Comparison of ENCODE assay signal across 8 cellular contexts in the genomic region with DNA sequence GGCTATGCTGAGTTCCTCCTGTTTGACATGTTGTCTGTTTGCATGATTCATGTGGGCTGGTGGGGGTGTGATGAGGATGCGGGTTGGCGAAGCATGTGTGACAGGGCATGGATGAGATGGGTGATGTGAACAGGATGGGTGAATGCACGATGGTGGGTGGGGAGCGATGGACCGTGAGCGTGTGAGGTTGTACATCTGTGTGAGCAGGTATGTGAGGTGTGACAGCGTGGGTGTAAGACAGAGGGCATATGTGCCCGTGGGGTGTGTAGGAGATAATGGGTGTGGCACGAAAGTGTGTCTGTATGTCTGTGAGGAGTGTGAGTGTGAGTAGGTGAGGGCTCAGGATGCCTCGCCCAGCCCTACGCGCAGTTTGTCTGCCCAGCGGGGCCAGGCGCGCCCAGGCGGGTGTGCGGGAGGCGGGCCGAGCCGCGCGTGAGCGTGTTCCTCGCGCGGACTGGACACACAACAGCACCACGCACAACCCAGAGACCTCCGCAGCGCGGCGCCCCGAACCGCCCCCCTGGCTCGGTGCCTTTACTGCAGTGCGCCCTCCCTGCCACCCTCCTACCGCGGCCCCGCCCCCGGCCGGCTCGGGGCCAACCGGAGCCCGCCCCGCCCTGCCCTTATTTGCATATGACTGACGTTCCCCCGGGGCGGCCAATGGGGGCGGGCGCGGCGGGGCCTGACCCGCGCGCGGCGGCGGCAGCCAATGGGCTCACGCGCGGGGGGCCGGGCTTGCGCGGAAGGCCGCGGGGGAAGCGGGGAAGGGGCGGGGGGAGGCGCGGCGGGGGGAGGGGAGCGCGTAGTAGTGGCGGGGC. TPM values are rescaled to one million over a fixed set of nuclear protein-coding genes. Genes with fewer than 3 reads are reported as not detected.
DNase-seq lines count a peak whose midpoint lies in the region; ATAC-seq, FAIRE-seq and TF ChIP-seq lines count a peak whose summit lies in the region.

No MANE protein-coding gene starts in this region.

- peaks cover 11% of the 10 kb centered on the region; the same call in 1 of the 2 replicates for H4K20me1 ChIP-seq in HepG2 (ENCODE audit: insufficient read depth, low read length)

- CTCF ChIA-PET in HepG2 (lab: Yijun Ruan, JAX; ENCODE audit: low intra/inter-chr PET ratio, low total read pairs), result no interaction called here

- POLR2A ChIA-PET in HepG2 (lab: Yijun Ruan, JAX), result interaction anchor here (0.5 to 7.4 kb wide), 3 partner anchors 19 to 38 kb away, joined by 3 to 117 read pairs (median 14); a partner anchor contains a TSS

- H3K9ac ChIP-seq in HepG2 (ENCODE audit: insufficient read depth, low read depth, low read length), result peak overlapping the region; percentile 73

- H3K27me3 ChIP-seq in BE2C, result no peaks in the 10 kb centered on the region
- H3K27me3 ChIP-seq in HepG2 (ENCODE audit: control insufficient read depth in 1 of 2, insufficient read depth in 2 of 2, low read length in 2 of 2), result no peaks in the 10 kb centered on the region; a peak in 1 of 5 replicates

- in situ Hi-C loops in HepG2 (cut with HindIII; ENCODE audit: extremely low pct_ligation_motif_present, low pct_unique_long_range_greater_than_20kb), result no loop called here

- TF ChIP-seq CTCF in BE2C (IDR thresholded peaks at IDR 0.05; ENCODE audit: low read depth, low read length) (no peak), HepG2 (CRISPR knock-in tag; IDR thresholded peaks at IDR 0.05) (peak; percentile 39)

- H3K4me2 ChIP-seq in HepG2 (ENCODE audit: low read depth, low read length), result peak overlapping the region; percentile 86

- peak; percentile 14; the same call in 1 of the 2 replicates for TF ChIP-seq RAD21 in HepG2 (CRISPR knock-in tag; IDR thresholded peaks at IDR 0.05)

- peak overlapping the region; percentile 51 for H3K4me3 ChIP-seq in BE2C (ENCODE audit: low read depth, low read length)
- H3K4me3 ChIP-seq in HepG2 (replicated peaks in 1 of 3; ENCODE audit: insufficient read depth in 1 of 3, low read depth in 2 of 3, low read length in 3 of 3), result peak overlapping the region; percentile 58 to 82 (median 76); a peak in 5 of 6 replicates

- H3K9me3 ChIP-seq in BE2C, result no peaks in the 10 kb centered on the region
- no peaks in the 10 kb centered on the region for H3K9me3 ChIP-seq in HepG2 (ENCODE audit: low read length)

- H3K4me1 ChIP-seq in BE2C (peaks cover 38% of the 10 kb centered on the region), HepG2 (ENCODE audit: insufficient read depth, low read length) (peaks cover 54% of the 10 kb centered on the region)

- H3K79me2 ChIP-seq in HepG2 (ENCODE audit: insufficient read depth, low read length), result peaks cover 29% of the 10 kb centered on the region

- TSS peak; percentile 69 for BruUV-seq in HepG2 (replicated peaks; lab: Mats Ljungman, UMichigan)

- DNase-seq in BE2C (peak; percentile 98), GM19238 (ENCODE audit: insufficient read length, low spot score) (peak; percentile 97), NCI-H446 treated with DMSO at 0.1 percent for 48 hours (lab: John Stamatoyannopoulos, UW) (peak; percentile 90), cortex of kidney (lab: John Stamatoyannopoulos, UW) (peak; percentile 50), HepG2 (ENCODE audit: low spot score) (peak; percentile 83)
- DNase-seq in activated CD4-positive, alpha-beta T cell treated with anti-CD3 and anti-CD28 coated beads for 48 hours, result peak; percentile 96
- peak; percentile 96 for DNase-seq in stimulated activated CD4-positive, alpha-beta T cell treated with anti-CD3 and anti-CD28 coated beads, Interleukin-2, amount 100 ng/mL, for 4 hours (ENCODE audit: low read depth)

- intact Hi-C loops in HepG2 (cut with micrococcal nuclease; ENCODE audit: unreplicated experiment), result loop anchor here (2.0 kb wide), 1 partner anchor 39 kb away; no protein-coding TSS in a partner anchor

- peak in 1 of 2 experiments; percentile 88; a peak in 2 of 4 replicates for TF ChIP-seq POLR2A in HepG2 (IDR thresholded peaks at IDR 0.05; ENCODE audit: insufficient read depth in 1 of 2, low read depth in 2 of 2, low read length in 2 of 2)

- 24% methylated on average over 13 of the region's 73 CpGs for WGBS in HepG2 (ENCODE audit: low lambda C conversion rate)

- no peak overlapping the region for H2AFZ ChIP-seq in HepG2 (ENCODE audit: low read length)

- FAIRE-seq in HepG2 (lab: Jason Lieb, UNC), result no peak

- no peak for TF ChIP-seq EP300 in HepG2 (IDR thresholded peaks at IDR 0.05; ENCODE audit: low read depth in 2 of 2, low read length in 2 of 2)
- no peak for TF ChIP-seq EP300 in HepG2 (CRISPR knock-in tag; IDR thresholded peaks at IDR 0.05; ENCODE audit: borderline replicate concordance)

- peak; percentile 33 for ATAC-seq in HG03378 (IDR thresholded peaks at IDR 0.05; ENCODE audit: unreplicated experiment)
- ATAC-seq in HepG2, result peak; percentile 52

- H3K36me3 ChIP-seq in BE2C (peaks cover 18% of the 10 kb centered on the region), HepG2 (replicated peaks in 1 of 2; ENCODE audit: control insufficient read depth in 1 of 2, insufficient read depth in 2 of 2, low read length in 2 of 2) (peaks cover 10 to 19% of the 10 kb centered on the region in 2 experiments; a peak in 4 of 5 replicates)

- peak overlapping the region; percentile 70 for H3K27ac ChIP-seq in HepG2 (ENCODE audit: extremely low read length, insufficient read depth, low read length)

RNA-seq across cellular contexts. Expression of a gene that starts 14.4 kb away (rescaled TPM):
- 101 TPM for polyA plus RNA-seq in BE2C (2012; ENCODE audit: insufficient read depth, insufficient read length, low read depth)
- total RNA-seq in HepG2 (2016; rRNA removed; fragmentation: Illumina TruSeq; extraction: Trizol), result 5.4 and 8.0 TPM in 2 replicates
- 1.5 and 1.8 TPM in 2 replicates for total RNA-seq in HepG2 (2016; cell fraction: cytosol; rRNA removed; fragmentation: Illumina TruSeq; extraction: Trizol; ENCODE audit: low read depth)
- 5.2 and 7.8 TPM in 2 replicates for total RNA-seq in HepG2 (2016; cell fraction: insoluble cytoplasmic fraction; rRNA removed; fragmentation: Illumina TruSeq; extraction: Trizol)
- 4.6 and 4.9 TPM in 2 replicates for total RNA-seq in HepG2 (2016; cell fraction: membrane; rRNA removed; fragmentation: Illumina TruSeq; extraction: Trizol)
- total RNA-seq in HepG2 (2016; cell fraction: nucleus; rRNA removed; fragmentation: Illumina TruSeq; extraction: Trizol), result 10.4 and 12.3 TPM in 2 replicates
- 5.9 and 8.3 TPM in 2 replicates for polyA plus RNA-seq in HepG2 (2011; rRNA removed)
- 3.3 and 5.6 TPM in 2 replicates for polyA plus RNA-seq in HepG2 (2011; cell fraction: cytosol; rRNA removed)
- polyA plus RNA-seq in HepG2 (2011; cell fraction: nucleus; rRNA removed), result 60.6 and 75.8 TPM in 2 replicates
- polyA plus RNA-seq in HepG2 (2012), result 17.6 and 25.1 TPM in 2 replicates
- polyA plus RNA-seq in HepG2 (2016; cell fraction: cytosol; fragmentation: Illumina TruSeq; extraction: Trizol; ENCODE audit: low read depth), result 1.7 and 1.9 TPM in 2 replicates
- polyA plus RNA-seq in HepG2 (2016; cell fraction: insoluble cytoplasmic fraction; fragmentation: Illumina TruSeq; extraction: Trizol; ENCODE audit: low read depth), result 10.1 and 16.9 TPM in 2 replicates
- polyA plus RNA-seq in HepG2 (2016; cell fraction: membrane; fragmentation: Illumina TruSeq; extraction: Trizol; ENCODE audit: low read depth), result 5.7 and 6.0 TPM in 2 replicates
- polyA plus RNA-seq in HepG2 (2016; cell fraction: nucleus; fragmentation: Illumina TruSeq; extraction: Trizol; ENCODE audit: insufficient read depth, low read depth), result 61.0 and 65.4 TPM in 2 replicates
- 3.6 and 7.9 TPM in 2 replicates for polyA minus RNA-seq in HepG2 (2011; rRNA and poly(A)+ RNA removed; ENCODE audit: low replicate concordance)
- polyA minus RNA-seq in HepG2 (2011; cell fraction: cytosol; rRNA and poly(A)+ RNA removed), result 9.1 and 10.8 TPM in 2 replicates
- 14.7 and 15.5 TPM in 2 replicates for polyA minus RNA-seq in HepG2 (2011; cell fraction: nucleus; rRNA and poly(A)+ RNA removed)

RNA-seq across cellular contexts. Expression of a gene that starts 18.5 kb away (rescaled TPM):
- 3.1 TPM for polyA plus RNA-seq in BE2C (2012; ENCODE audit: insufficient read depth, insufficient read length, low read depth)
- total RNA-seq in HepG2 (2016; rRNA removed; fragmentation: Illumina TruSeq; extraction: Trizol), result 0.33 and 0.38 TPM in 2 replicates
- total RNA-seq in HepG2 (2016; cell fraction: cytosol; rRNA removed; fragmentation: Illumina TruSeq; extraction: Trizol; ENCODE audit: low read depth), result not detected in 2 replicates
- 0.28 and 0.43 TPM in 2 replicates for total RNA-seq in HepG2 (2016; cell fraction: insoluble cytoplasmic fraction; rRNA removed; fragmentation: Illumina TruSeq; extraction: Trizol)
- 0.14 and 0.43 TPM in 2 replicates for total RNA-seq in HepG2 (2016; cell fraction: membrane; rRNA removed; fragmentation: Illumina TruSeq; extraction: Trizol)
- 0.50 TPM in 1 of 2 replicates, not detected in the other for total RNA-seq in HepG2 (2016; cell fraction: nucleus; rRNA removed; fragmentation: Illumina TruSeq; extraction: Trizol)
- 0.21 and 0.26 TPM in 2 replicates for polyA plus RNA-seq in HepG2 (2011; rRNA removed)
- 0.23 and 0.34 TPM in 2 replicates for polyA plus RNA-seq in HepG2 (2011; cell fraction: cytosol; rRNA removed)
- 0.43 and 0.80 TPM in 2 replicates for polyA plus RNA-seq in HepG2 (2011; cell fraction: nucleus; rRNA removed)
- 0.51 TPM in 1 of 2 replicates, not detected in the other for polyA plus RNA-seq in HepG2 (2012)
- polyA plus RNA-seq in HepG2 (2016; cell fraction: cytosol; fragmentation: Illumina TruSeq; extraction: Trizol; ENCODE audit: low read depth), result 0.21 and 0.22 TPM in 2 replicates
- polyA plus RNA-seq in HepG2 (2016; cell fraction: insoluble cytoplasmic fraction; fragmentation: Illumina TruSeq; extraction: Trizol; ENCODE audit: low read depth), result 0.69 and 0.88 TPM in 2 replicates
- polyA plus RNA-seq in HepG2 (2016; cell fraction: membrane; fragmentation: Illumina TruSeq; extraction: Trizol; ENCODE audit: low read depth), result 0.19 and 0.38 TPM in 2 replicates
- polyA plus RNA-seq in HepG2 (2016; cell fraction: nucleus; fragmentation: Illumina TruSeq; extraction: Trizol; ENCODE audit: insufficient read depth, low read depth), result 0.57 and 1.5 TPM in 2 replicates
- 0.94 and 1.4 TPM in 2 replicates for polyA minus RNA-seq in HepG2 (2011; rRNA and poly(A)+ RNA removed; ENCODE audit: low replicate concordance)
- 0.88 TPM in 1 of 2 replicates, not detected in the other for polyA minus RNA-seq in HepG2 (2011; cell fraction: cytosol; rRNA and poly(A)+ RNA removed)
- polyA minus RNA-seq in HepG2 (2011; cell fraction: nucleus; rRNA and poly(A)+ RNA removed), result 0.25 TPM in 1 of 2 replicates, not detected in the other

RNA-seq across cellular contexts. Expression of a gene that starts 19.0 kb away (rescaled TPM):
- 171 TPM for polyA plus RNA-seq in BE2C (2012; ENCODE audit: insufficient read depth, insufficient read length, low read depth)
- 58.0 and 58.6 TPM in 2 replicates for total RNA-seq in HepG2 (2016; rRNA removed; fragmentation: Illumina TruSeq; extraction: Trizol)
- 50.5 and 73.0 TPM in 2 replicates for total RNA-seq in HepG2 (2016; cell fraction: cytosol; rRNA removed; fragmentation: Illumina TruSeq; extraction: Trizol; ENCODE audit: low read depth)
- 61.4 and 62.4 TPM in 2 replicates for total RNA-seq in HepG2 (2016; cell fraction: insoluble cytoplasmic fraction; rRNA removed; fragmentation: Illumina TruSeq; extraction: Trizol)
- total RNA-seq in HepG2 (2016; cell fraction: membrane; rRNA removed; fragmentation: Illumina TruSeq; extraction: Trizol), result 53.6 and 73.9 TPM in 2 replicates
- total RNA-seq in HepG2 (2016; cell fraction: nucleus; rRNA removed; fragmentation: Illumina TruSeq; extraction: Trizol), result 23.8 and 27.3 TPM in 2 replicates
- 27.4 and 31.2 TPM in 2 replicates for polyA plus RNA-seq in HepG2 (2011; rRNA removed)
- 38.9 and 49.7 TPM in 2 replicates for polyA plus RNA-seq in HepG2 (2011; cell fraction: cytosol; rRNA removed)
- polyA plus RNA-seq in HepG2 (2011; cell fraction: nucleus; rRNA removed), result 31.1 and 32.3 TPM in 2 replicates
- polyA plus RNA-seq in HepG2 (2012), result 21.3 and 29.1 TPM in 2 replicates
- polyA plus RNA-seq in HepG2 (2016; cell fraction: cytosol; fragmentation: Illumina TruSeq; extraction: Trizol; ENCODE audit: low read depth), result 59.5 and 77.2 TPM in 2 replicates
- 57.4 and 72.9 TPM in 2 replicates for polyA plus RNA-seq in HepG2 (2016; cell fraction: insoluble cytoplasmic fraction; fragmentation: Illumina TruSeq; extraction: Trizol; ENCODE audit: low read depth)
- 53.3 and 66.7 TPM in 2 replicates for polyA plus RNA-seq in HepG2 (2016; cell fraction: membrane; fragmentation: Illumina TruSeq; extraction: Trizol; ENCODE audit: low read depth)
- 41.3 and 41.9 TPM in 2 replicates for polyA plus RNA-seq in HepG2 (2016; cell fraction: nucleus; fragmentation: Illumina TruSeq; extraction: Trizol; ENCODE audit: insufficient read depth, low read depth)
- 27.9 and 60.4 TPM in 2 replicates for polyA minus RNA-seq in HepG2 (2011; rRNA and poly(A)+ RNA removed; ENCODE audit: low replicate concordance)
- 16.4 and 20.1 TPM in 2 replicates for polyA minus RNA-seq in HepG2 (2011; cell fraction: cytosol; rRNA and poly(A)+ RNA removed)
- 7.9 and 8.8 TPM in 2 replicates for polyA minus RNA-seq in HepG2 (2011; cell fraction: nucleus; rRNA and poly(A)+ RNA removed)

RNA-seq across cellular contexts. Expression of a gene that starts 28.5 kb away (rescaled TPM):
- polyA plus RNA-seq in BE2C (2012; ENCODE audit: insufficient read depth, insufficient read length, low read depth), result 162 TPM
- total RNA-seq in HepG2 (2016; rRNA removed; fragmentation: Illumina TruSeq; extraction: Trizol), result 43.2 and 67.1 TPM in 2 replicates
- total RNA-seq in HepG2 (2016; cell fraction: cytosol; rRNA removed; fragmentation: Illumina TruSeq; extraction: Trizol; ENCODE audit: low read depth), result 54.9 and 66.8 TPM in 2 replicates
- total RNA-seq in HepG2 (2016; cell fraction: insoluble cytoplasmic fraction; rRNA removed; fragmentation: Illumina TruSeq; extraction: Trizol), result 35.3 and 68.2 TPM in 2 replicates
- total RNA-seq in HepG2 (2016; cell fraction: membrane; rRNA removed; fragmentation: Illumina TruSeq; extraction: Trizol), result 104 and 115 TPM in 2 replicates
- total RNA-seq in HepG2 (2016; cell fraction: nucleus; rRNA removed; fragmentation: Illumina TruSeq; extraction: Trizol), result 31.2 and 38.3 TPM in 2 replicates
- 62.5 and 69.9 TPM in 2 replicates for polyA plus RNA-seq in HepG2 (2011; rRNA removed)
- 36.9 and 45.9 TPM in 2 replicates for polyA plus RNA-seq in HepG2 (2011; cell fraction: cytosol; rRNA removed)
- 109 and 170 TPM in 2 replicates for polyA plus RNA-seq in HepG2 (2011; cell fraction: nucleus; rRNA removed)
- 38.4 and 44.3 TPM in 2 replicates for polyA plus RNA-seq in HepG2 (2012)
- polyA plus RNA-seq in HepG2 (2016; cell fraction: cytosol; fragmentation: Illumina TruSeq; extraction: Trizol; ENCODE audit: low read depth), result 30.4 TPM in 2 replicates
- 56.4 and 79.4 TPM in 2 replicates for polyA plus RNA-seq in HepG2 (2016; cell fraction: insoluble cytoplasmic fraction; fragmentation: Illumina TruSeq; extraction: Trizol; ENCODE audit: low read depth)
- 55.2 and 69.1 TPM in 2 replicates for polyA plus RNA-seq in HepG2 (2016; cell fraction: membrane; fragmentation: Illumina TruSeq; extraction: Trizol; ENCODE audit: low read depth)
- polyA plus RNA-seq in HepG2 (2016; cell fraction: nucleus; fragmentation: Illumina TruSeq; extraction: Trizol; ENCODE audit: insufficient read depth, low read depth), result 77.4 and 89.7 TPM in 2 replicates
- 39.2 and 85.5 TPM in 2 replicates for polyA minus RNA-seq in HepG2 (2011; rRNA and poly(A)+ RNA removed; ENCODE audit: low replicate concordance)
- polyA minus RNA-seq in HepG2 (2011; cell fraction: cytosol; rRNA and poly(A)+ RNA removed), result 38.3 and 50.2 TPM in 2 replicates
- 40.9 and 56.5 TPM in 2 replicates for polyA minus RNA-seq in HepG2 (2011; cell fraction: nucleus; rRNA and poly(A)+ RNA removed)

RNA-seq across cellular contexts. Expression of a gene that starts 29.7 kb away (rescaled TPM):
- polyA plus RNA-seq in BE2C (2012; ENCODE audit: insufficient read depth, insufficient read length, low read depth), result 184 TPM
- 0.07 TPM in 1 of 2 replicates, not detected in the other for total RNA-seq in HepG2 (2016; rRNA removed; fragmentation: Illumina TruSeq; extraction: Trizol)
- not detected in 2 replicates for total RNA-seq in HepG2 (2016; cell fraction: cytosol; rRNA removed; fragmentation: Illumina TruSeq; extraction: Trizol; ENCODE audit: low read depth)
- total RNA-seq in HepG2 (2016; cell fraction: insoluble cytoplasmic fraction; rRNA removed; fragmentation: Illumina TruSeq; extraction: Trizol), result 0.13 and 0.15 TPM in 2 replicates
- not detected in 2 replicates for total RNA-seq in HepG2 (2016; cell fraction: membrane; rRNA removed; fragmentation: Illumina TruSeq; extraction: Trizol)
- 0.88 and 1.9 TPM in 2 replicates for total RNA-seq in HepG2 (2016; cell fraction: nucleus; rRNA removed; fragmentation: Illumina TruSeq; extraction: Trizol)
- 5.1 and 5.5 TPM in 2 replicates for polyA plus RNA-seq in HepG2 (2011; rRNA removed)
- 2.0 and 2.3 TPM in 2 replicates for polyA plus RNA-seq in HepG2 (2011; cell fraction: cytosol; rRNA removed)
- 39.2 and 50.9 TPM in 2 replicates for polyA plus RNA-seq in HepG2 (2011; cell fraction: nucleus; rRNA removed)
- polyA plus RNA-seq in HepG2 (2012), result 2.9 and 6.2 TPM in 2 replicates
- 0.26 TPM in 1 of 2 replicates, not detected in the other for polyA plus RNA-seq in HepG2 (2016; cell fraction: cytosol; fragmentation: Illumina TruSeq; extraction: Trizol; ENCODE audit: low read depth)
- 0.57 and 0.73 TPM in 2 replicates for polyA plus RNA-seq in HepG2 (2016; cell fraction: insoluble cytoplasmic fraction; fragmentation: Illumina TruSeq; extraction: Trizol; ENCODE audit: low read depth)
- polyA plus RNA-seq in HepG2 (2016; cell fraction: membrane; fragmentation: Illumina TruSeq; extraction: Trizol; ENCODE audit: low read depth), result 0.17 and 0.27 TPM in 2 replicates
- polyA plus RNA-seq in HepG2 (2016; cell fraction: nucleus; fragmentation: Illumina TruSeq; extraction: Trizol; ENCODE audit: insufficient read depth, low read depth), result 1.7 and 2.8 TPM in 2 replicates
- polyA minus RNA-seq in HepG2 (2011; rRNA and poly(A)+ RNA removed; ENCODE audit: low replicate concordance), result 0.44 and 14.7 TPM in 2 replicates
- 1.3 and 4.2 TPM in 2 replicates for polyA minus RNA-seq in HepG2 (2011; cell fraction: cytosol; rRNA and poly(A)+ RNA removed)
- polyA minus RNA-seq in HepG2 (2011; cell fraction: nucleus; rRNA and poly(A)+ RNA removed), result 16.7 and 20.3 TPM in 2 replicates

Comparison
In these comparisons a context has a peak if more than half of its experiments do, and no peak if none do; other contexts are left out.
1. Peak in every context shown above with its lines: DNase-seq, ATAC-seq, H3K4me3 ChIP-seq and H3K27ac ChIP-seq.